Comparison of ENCODE assay signal across 8 cellular contexts in the genomic region with DNA sequence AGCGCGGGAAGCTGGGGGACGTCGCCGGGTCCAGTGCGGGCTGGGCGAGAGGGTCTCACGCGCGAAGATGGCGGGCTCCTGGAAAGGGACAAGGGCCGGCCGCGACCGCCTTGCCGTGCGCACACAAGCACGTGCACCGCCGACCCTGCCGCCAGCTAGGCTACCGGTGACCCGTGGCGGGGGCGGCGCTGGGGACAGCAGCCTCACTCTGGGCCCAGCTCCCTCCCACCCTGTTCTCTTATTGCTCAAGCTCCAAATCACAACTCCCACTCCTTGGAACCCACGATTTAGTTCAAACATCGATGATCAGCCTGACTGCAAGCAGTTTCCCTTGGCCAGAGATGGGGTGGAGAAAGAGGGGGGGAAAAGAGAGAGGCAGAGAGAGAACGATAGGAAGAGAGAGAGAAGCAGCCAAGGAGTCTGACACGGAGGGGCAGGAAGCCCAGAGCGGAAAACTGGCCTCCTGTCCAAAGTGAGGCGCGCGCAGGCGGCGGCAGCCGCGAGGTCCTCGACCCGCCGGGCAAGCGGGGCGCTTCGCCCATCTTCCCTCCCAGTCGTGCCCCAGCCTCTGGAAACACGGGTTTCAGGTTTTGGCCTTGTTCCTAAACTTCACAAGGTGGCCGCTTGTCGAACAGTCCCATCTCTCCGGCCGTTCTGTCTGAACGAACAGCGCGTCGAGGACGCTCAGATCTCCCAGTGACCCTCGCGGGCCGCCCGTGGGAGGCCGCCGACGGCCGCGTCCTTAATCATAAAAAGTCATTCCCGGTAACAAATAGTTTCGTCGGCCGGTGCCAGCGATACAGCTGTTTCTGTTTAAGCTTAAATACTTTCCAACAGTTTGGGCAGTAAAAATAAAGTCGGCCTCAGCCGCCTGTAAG. TPM values are rescaled to one million over a fixed set of nuclear protein-coding genes. Genes with fewer than 3 reads are reported as not detected.
DNase-seq lines count a peak whose midpoint lies in the region; ATAC-seq and TF ChIP-seq lines count a peak whose summit lies in the region.

No MANE protein-coding gene starts in this region.

- ATAC-seq in central memory CD8-positive, alpha-beta T cell (replicated peaks; ENCODE audit: extremely low read depth, poor library complexity, severe bottlenecking): no peak
- ATAC-seq in natural killer cell: no peak
- ATAC-seq in HG02884 (IDR thresholded peaks at IDR 0.05; ENCODE audit: unreplicated experiment): no peak

- peaks cover 53% of the 10 kb centered on the region for H3K4me1 Mint-ChIP-seq in CD14-positive monocyte
- H3K4me1 Mint-ChIP-seq in IgD-negative memory B cell: peaks cover 5 to 12% (median 9%) of the 10 kb centered on the region in 3 donors
- H3K4me1 Mint-ChIP-seq in central memory CD8-positive, alpha-beta T cell: peaks cover 34% of the 10 kb centered on the region
- peaks cover 33 to 42% of the 10 kb centered on the region in 2 donors for H3K4me1 Mint-ChIP-seq in natural killer cell

- H3K36me3 Mint-ChIP-seq in CD14-positive monocyte (peaks cover 24 to 41% of the 10 kb centered on the region in 2 donors), IgD-negative memory B cell (peaks cover 2% of the 10 kb centered on the region), natural killer cell (no peaks in the 10 kb centered on the region)
- peaks cover 22% of the 10 kb centered on the region for H3K36me3 Mint-ChIP-seq in central memory CD8-positive, alpha-beta T cell (ENCODE audit: insufficient read depth)

- peaks cover under 1 to 45% (median 33%) of the 10 kb centered on the region in 7 donors for H3K9me3 Mint-ChIP-seq in CD14-positive monocyte
- H3K9me3 Mint-ChIP-seq in IgD-negative memory B cell: peaks cover 0 to 5% (median 0%) of the 10 kb centered on the region in 3 donors
- no peaks in the 10 kb centered on the region for H3K9me3 Mint-ChIP-seq in central memory CD8-positive, alpha-beta T cell
- no peaks in the 10 kb centered on the region for H3K9me3 Mint-ChIP-seq in natural killer cell

- H3K27me3 Mint-ChIP-seq in CD14-positive monocyte (ENCODE audit: low read depth in 3 of 3) (peaks cover 58 to 73% (median 63%) of the 10 kb centered on the region in 3 donors), IgD-negative memory B cell (peaks cover 27% of the 10 kb centered on the region), natural killer cell (ENCODE audit: low read depth in 2 of 2) (peaks cover 31 to 35% of the 10 kb centered on the region in 2 donors)
- peaks cover 39% of the 10 kb centered on the region for H3K27me3 Mint-ChIP-seq in central memory CD8-positive, alpha-beta T cell

- peak overlapping the region; percentile 60 to 87 for H3K4me3 Mint-ChIP-seq in CD14-positive monocyte
- H3K4me3 Mint-ChIP-seq in IgD-negative memory B cell: peak overlapping the region; percentile 57 to 88 (median 86)
- H3K4me3 Mint-ChIP-seq in central memory CD8-positive, alpha-beta T cell: peak overlapping the region; percentile 85
- H3K4me3 Mint-ChIP-seq in natural killer cell: peak overlapping the region; percentile 78

- no peak for TF ChIP-seq CTCF in CD14-positive monocyte (IDR thresholded peaks at IDR 0.05)
- no peak for TF ChIP-seq CTCF in natural killer cell (IDR thresholded peaks at IDR 0.05)

- intact Hi-C loops in CD14-positive monocyte (cut with micrococcal nuclease) (loop anchor here (2.0 kb wide), 2 partner anchors 40 to 44 kb away; a partner anchor contains a TSS), natural killer cell (cut with micrococcal nuclease) (loop anchor here (5.0 kb wide), 1 partner anchor 51 kb away; no protein-coding TSS in a partner anchor)

- H3K27ac Mint-ChIP-seq in CD14-positive monocyte (peak overlapping the region in 2 of 7 donors; percentile 50 to 87), IgD-negative memory B cell (peak overlapping the region; percentile 82 to 96 (median 85)), natural killer cell (peak overlapping the region; percentile 67 to 72)
- H3K27ac Mint-ChIP-seq in central memory CD8-positive, alpha-beta T cell (ENCODE audit: low read depth): no peak overlapping the region

- DNase-seq in CD14-positive monocyte (ENCODE audit: low spot score) (no peak), natural killer cell (no peak), NCI-H187 (lab: John Stamatoyannopoulos, UW) (no peak), middle frontal gyrus (ENCODE audit: extremely low spot score, low spot score) (no peak)
- no peak for DNase-seq in central memory CD8-positive, alpha-beta T cell (ENCODE audit: low spot score in 2 of 2)
- DNase-seq in stimulated activated CD8-positive, alpha-beta memory T cell treated with anti-CD3 and anti-CD28 coated beads, Interleukin-4, amount 100 ng/mL, for 48 hours: no peak

RNA-seq across cellular contexts. Expression of a gene that starts 1.7 kb away (rescaled TPM):
- 1 to 10 TPM; 2.5 TPM for polyA plus RNA-seq in CD14-positive monocyte
- 3.2 TPM for polyA plus RNA-seq in IgD-negative memory B cell
- 1 to 10 TPM; 4.0 to 6.4 (median 5.8) TPM for total RNA-seq in natural killer cell

RNA-seq across cellular contexts. Expression of a gene that starts 20.6 kb away (rescaled TPM):
- polyA plus RNA-seq in CD14-positive monocyte (under 1 TPM in 1 of 2 donors, not detected in 1; 0.09 TPM), IgD-negative memory B cell (0.26 TPM)
- 1 to 10 TPM in 1 of 3 donors, under 1 TPM in 1, not detected in 1; 0.18 to 1.3 TPM for total RNA-seq in natural killer cell

RNA-seq across cellular contexts. Expression of a gene that starts 40.7 kb away (rescaled TPM):
- polyA plus RNA-seq in CD14-positive monocyte (1 to 10 TPM; 1.4 to 3.6 TPM), IgD-negative memory B cell (4.1 TPM)
- 100 to 1,000 TPM; 147 to 220 (median 217) TPM for total RNA-seq in natural killer cell
